30 cellular contexts compared by ENCODE assay signal in the genomic region with DNA sequence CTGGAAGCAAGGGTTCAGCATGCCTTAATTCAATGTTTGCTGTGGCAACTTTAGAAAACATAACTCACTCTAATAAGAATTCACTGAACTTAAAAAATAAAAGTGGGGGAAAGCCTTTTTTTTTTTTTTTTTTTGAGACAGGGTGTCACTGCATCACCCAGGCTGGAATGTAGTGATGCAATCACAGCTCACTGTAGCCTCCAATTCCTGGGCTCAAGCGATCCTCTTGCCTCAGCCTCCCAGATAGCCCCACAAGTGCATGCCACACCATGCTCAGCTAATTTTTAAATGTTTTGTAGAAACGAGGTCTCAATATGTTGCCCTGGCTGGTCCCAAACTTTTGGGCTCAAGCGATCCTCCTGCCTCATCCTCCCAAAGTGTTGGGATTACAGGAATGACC.
"Had no signal": no experiment of that assay in that cellular context is flagged by ENCODE, and none has a peak within 500 bp of the region (broad histone marks: within the 10 kb centered on the region; RNA-seq: fewer than 3 reads in every experiment).

No MANE protein-coding gene starts in this region.

- H3K4me1 Mint-ChIP-seq: activated CD4-positive, alpha-beta memory T cell treated with anti-CD3 and anti-CD28 coated beads, Interleukin-2, amount 10 ng/mL, durations not matched to agents 7 days and 5 days; activated CD4-positive, alpha-beta T cell treated with anti-CD3 and anti-CD28 coated beads, Interleukin-2, amount 10 ng/mL, durations not matched to agents 7 days and 5 days; activated T-helper 17 cell treated with anti-CD3 and anti-CD28 coated beads, Interleukin-2, amount 50 U/mL, for 72 hours; central memory CD8-positive, alpha-beta T cell; WTC11 had no signal

- H3K27me3 ChIP-seq: brain microvascular endothelial cell, dorsolateral prefrontal cortex, esophagus muscularis mucosa, foreskin keratinocyte, gastrocnemius medialis, heart left ventricle had no signal

- ATAC-seq: activated T-cell treated with anti-CD3 and anti-CD28 coated beads, Interleukin-2, amount 50 U/mL, for 4 hours; activated T-helper 17 cell treated with anti-CD3 and anti-CD28 coated beads, Interleukin-2, amount 50 U/mL, for 72 hours; effector memory CD8-positive, alpha-beta T cell; foreskin keratinocyte; gastrocnemius medialis; heart left ventricle; WTC11 had no signal

- H3K9me3 ChIP-seq: esophagus muscularis mucosa, gastrocnemius medialis had no signal

- H3K36me3 Mint-ChIP-seq: WTC11 had no signal

- DNase-seq: activated CD4-positive, alpha-beta memory T cell treated with anti-CD3 and anti-CD28 coated beads, Interleukin-2, amount 10 ng/mL, durations not matched to agents 7 days and 5 days; activated CD4-positive, alpha-beta T cell treated with anti-CD3 and anti-CD28 coated beads for 1 hour; activated CD4-positive, alpha-beta T cell treated with anti-CD3 and anti-CD28 coated beads for 4 hours; activated CD4-positive, alpha-beta T cell treated with anti-CD3 and anti-CD28 coated beads, Interleukin-2, amount 10 ng/mL, durations not matched to agents 7 days and 5 days; activated CD4-positive, alpha-beta T cell treated with anti-CD3 and anti-CD28 coated beads, Interleukin-2, amount 50 U/mL, for 4 hours; activated effector memory CD4-positive, alpha-beta T cell treated with Interleukin-2 at 50 U/mL for 16 hours; activated gamma-delta T cell treated with Interleukin-2 at 50 U/mL for 16 hours; activated naive CD4-positive, alpha-beta T cell treated with anti-CD3 and anti-CD28 coated beads, Interleukin-2, amount 50 U/mL, for 16 hours; activated naive CD4-positive, alpha-beta T cell treated with Interleukin-2 at 50 U/mL for 16 hours; activated T-cell treated with anti-CD3 and anti-CD28 coated beads, Interleukin-2, amount 50 U/mL, for 4 hours; amniotic stem cell; anterior cingulate cortex; brain microvascular endothelial cell; dorsolateral prefrontal cortex; effector memory CD8-positive, alpha-beta T cell; erythroblast; foreskin keratinocyte; gastrocnemius medialis; glutamatergic neuron; heart left ventricle; T-helper 2 cell had no signal

- H3K9me3 Mint-ChIP-seq: activated CD4-positive, alpha-beta memory T cell treated with anti-CD3 and anti-CD28 coated beads, Interleukin-2, amount 10 ng/mL, durations not matched to agents 7 days and 5 days; activated CD4-positive, alpha-beta T cell treated with anti-CD3 and anti-CD28 coated beads, Interleukin-2, amount 10 ng/mL, durations not matched to agents 7 days and 5 days; activated T-cell treated with anti-CD3 and anti-CD28 coated beads, Interleukin-2, amount 50 U/mL, for 4 hours; activated T-helper 17 cell treated with anti-CD3 and anti-CD28 coated beads, Interleukin-2, amount 50 U/mL, for 72 hours; central memory CD8-positive, alpha-beta T cell; dendritic cell treated with granulocyte-macrophage colony-stimulating factor and Interleukin-4, amounts not matched to agents 40 ng/mL and 50 ng/mL, for 4 days; effector memory CD8-positive, alpha-beta T cell had no signal

- H3K4me1 ChIP-seq: esophagus muscularis mucosa, gastrocnemius medialis, heart left ventricle had no signal

- H3K27ac ChIP-seq: brain microvascular endothelial cell, coronary artery, dorsolateral prefrontal cortex, esophagus muscularis mucosa, foreskin keratinocyte, gastrocnemius medialis, heart left ventricle had no signal

- H3K27ac Mint-ChIP-seq: activated CD4-positive, alpha-beta memory T cell treated with anti-CD3 and anti-CD28 coated beads, Interleukin-2, amount 10 ng/mL, durations not matched to agents 7 days and 5 days; activated CD4-positive, alpha-beta T cell treated with anti-CD3 and anti-CD28 coated beads, Interleukin-2, amount 10 ng/mL, durations not matched to agents 7 days and 5 days; activated naive CD8-positive, alpha-beta T cell; activated T-helper 17 cell treated with anti-CD3 and anti-CD28 coated beads, Interleukin-2, amount 50 U/mL, for 72 hours; dendritic cell treated with granulocyte-macrophage colony-stimulating factor and Interleukin-4, amounts not matched to agents 40 ng/mL and 50 ng/mL, for 4 days; effector memory CD8-positive, alpha-beta T cell; WTC11 had no signal

- H3K4me3 ChIP-seq: coronary artery, dorsolateral prefrontal cortex, esophagus muscularis mucosa, gastrocnemius medialis, heart left ventricle had no signal

- H3K36me3 ChIP-seq: brain microvascular endothelial cell, esophagus muscularis mucosa, gastrocnemius medialis, heart left ventricle had no signal

- H3K4me3 Mint-ChIP-seq: activated CD4-positive, alpha-beta memory T cell treated with anti-CD3 and anti-CD28 coated beads, Interleukin-2, amount 10 ng/mL, durations not matched to agents 7 days and 5 days; activated CD4-positive, alpha-beta T cell treated with anti-CD3 and anti-CD28 coated beads, Interleukin-2, amount 10 ng/mL, durations not matched to agents 7 days and 5 days; activated naive CD8-positive, alpha-beta T cell; activated T-cell treated with anti-CD3 and anti-CD28 coated beads, Interleukin-2, amount 50 U/mL, for 4 hours; activated T-helper 17 cell treated with anti-CD3 and anti-CD28 coated beads, Interleukin-2, amount 50 U/mL, for 72 hours; central memory CD8-positive, alpha-beta T cell; dendritic cell treated with granulocyte-macrophage colony-stimulating factor and Interleukin-4, amounts not matched to agents 40 ng/mL and 50 ng/mL, for 4 days; effector memory CD8-positive, alpha-beta T cell; WTC11 had no signal

- FAIRE-seq: astrocyte, bronchial epithelial cell had no signal

- H3K27me3 Mint-ChIP-seq: activated CD4-positive, alpha-beta memory T cell treated with anti-CD3 and anti-CD28 coated beads, Interleukin-2, amount 10 ng/mL, durations not matched to agents 7 days and 5 days; activated CD4-positive, alpha-beta T cell treated with anti-CD3 and anti-CD28 coated beads, Interleukin-2, amount 10 ng/mL, durations not matched to agents 7 days and 5 days; activated T-helper 17 cell treated with anti-CD3 and anti-CD28 coated beads, Interleukin-2, amount 50 U/mL, for 72 hours; central memory CD8-positive, alpha-beta T cell; effector memory CD8-positive, alpha-beta T cell had no signal
